Comparison of ENCODE assay signal across 1 cellular context in genomic region chr15:72345280-72345679, GRCh38.
TF ChIP-seq lines count a peak whose summit lies in the region.

No MANE protein-coding gene starts in this region.

TF ChIP-seq in HepG2, 621 proteins besides CTCF, POLR2A, EP300 and RAD21:
- TF ChIP-seq HNRNPH1 (optimal IDR thresholded peaks at IDR 0.05; ENCODE audit: low read depth, low read length) (no peak), ZNF430 (CRISPR knock-in tag; IDR thresholded peaks at IDR 0.05) (no peak), THAP8 (CRISPR knock-in tag; IDR thresholded peaks at IDR 0.05; ENCODE audit: borderline replicate concordance) (no peak), ZNF616 (CRISPR knock-in tag; IDR thresholded peaks at IDR 0.05; ENCODE audit: low read depth) (no peak), ZNF383 (CRISPR knock-in tag; IDR thresholded peaks at IDR 0.05; ENCODE audit: borderline replicate concordance) (no peak)
